In the genomic region with DNA sequence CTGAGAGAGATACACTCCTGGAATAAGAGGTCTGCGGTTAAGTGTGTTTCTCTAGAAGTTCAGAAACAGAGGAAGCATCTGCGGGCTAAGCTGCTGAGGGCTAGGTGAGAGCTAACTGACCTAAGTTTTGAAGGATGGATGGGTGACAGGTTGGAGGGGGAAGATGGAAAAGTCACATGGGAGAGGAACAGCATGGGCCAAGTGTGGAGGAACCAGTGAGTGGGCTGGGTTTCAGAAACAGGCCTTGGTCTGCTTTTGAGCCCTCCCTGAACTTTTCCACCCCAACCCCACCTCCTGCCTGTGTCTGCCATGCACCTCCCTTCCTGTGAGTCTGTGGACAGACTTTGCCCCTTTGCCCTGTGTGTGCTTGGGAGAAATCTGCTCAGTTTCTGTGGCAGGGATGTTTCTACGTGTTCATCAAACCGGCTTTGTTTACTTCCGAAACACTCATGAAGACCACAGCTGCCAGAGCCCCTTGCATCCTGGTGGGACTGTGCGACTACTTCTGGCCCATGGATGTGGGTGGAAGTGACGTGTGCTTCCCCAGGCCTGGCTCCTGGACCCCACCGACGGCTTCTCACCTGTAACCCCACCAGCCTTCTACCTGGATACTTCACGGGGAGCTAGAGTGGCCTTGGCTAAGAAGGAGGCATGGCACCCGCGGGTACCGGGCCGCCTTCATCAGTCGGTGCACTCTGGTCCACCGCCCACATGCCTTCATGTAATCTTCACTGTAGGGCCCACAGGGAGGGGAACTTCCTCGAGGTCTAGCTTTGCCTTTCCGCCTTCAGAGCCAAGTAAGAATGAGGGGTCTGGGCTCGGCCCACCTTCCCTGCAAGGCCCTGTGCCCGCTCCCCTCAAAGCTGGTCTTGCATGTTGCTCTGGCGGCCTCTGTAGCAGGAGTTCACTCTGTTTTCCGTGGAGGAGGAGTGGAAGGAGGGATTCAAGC, we compare ENCODE assay signal across 9 cellular contexts. TPM values are rescaled to one million over a fixed set of nuclear protein-coding genes. Genes with fewer than 3 reads are reported as not detected.
A peak's percentile ranks its signal among the peaks of the same experiment; 100 is the strongest.
DNase-seq lines count a peak whose midpoint lies in the region; ATAC-seq, FAIRE-seq and TF ChIP-seq lines count a peak whose summit lies in the region.
"Had no signal": no experiment of that assay in that cellular context is flagged by ENCODE, and none has a peak within 500 bp of the region (broad histone marks: within the 10 kb centered on the region; RNA-seq: fewer than 3 reads in every experiment).

No MANE protein-coding gene starts in this region.

- peak overlapping the region; percentile 80 to 81 for H3K27ac ChIP-seq in kidney (ENCODE audit: low read depth in 2 of 2, low read length in 2 of 2)
- H3K27ac ChIP-seq in thoracic aorta = peak overlapping the region; percentile 53 to 59
- H3K27ac ChIP-seq in GM23248 = no peak overlapping the region

- ATAC-seq in activated CD8-positive, alpha-beta T cell treated with anti-CD3 and anti-CD28 coated beads, Interleukin-2, amount 10 ng/mL, durations not matched to agents 7 days and 5 days = no peak
- no peak for ATAC-seq in thoracic aorta (ENCODE audit: insufficient number of reproducible peaks, low FRiP score, low read depth)
- no peak for ATAC-seq in HG03432 (IDR thresholded peaks at IDR 0.05; ENCODE audit: unreplicated experiment)

- CTCF ChIA-PET in activated CD8-positive, alpha-beta T cell treated with anti-CD3 and anti-CD28 coated beads, Interleukin-2, amount 10 ng/mL, durations not matched to agents 7 days and 5 days (lab: Charles Lee) = interaction anchor here (0.9 to 10.0 kb wide), 10 partner anchors 14 to 367 kb away, joined by 3 to 105 read pairs (median 6); no protein-coding TSS in a partner anchor

- H3K27me3 ChIP-seq in thoracic aorta (replicated peaks; ENCODE audit: insufficient read depth) = no peaks in the 10 kb centered on the region
- H3K27me3 ChIP-seq in GM23248 (replicated peaks; ENCODE audit: insufficient read depth) = no peaks in the 10 kb centered on the region

- no peaks in the 10 kb centered on the region for H3K9me3 Mint-ChIP-seq in activated CD8-positive, alpha-beta T cell treated with anti-CD3 and anti-CD28 coated beads, Interleukin-2, amount 10 ng/mL, durations not matched to agents 7 days and 5 days (ENCODE audit: insufficient read depth)

- in situ Hi-C loops in GM23248 (cut with MboI) = no loop called here

- no peaks in the 10 kb centered on the region for H4K20me1 ChIP-seq in GM23248 (ENCODE audit: insufficient read depth)

- peak overlapping the region; percentile 70 for H3K27ac Mint-ChIP-seq in activated CD8-positive, alpha-beta T cell treated with anti-CD3 and anti-CD28 coated beads, Interleukin-2, amount 10 ng/mL, durations not matched to agents 7 days and 5 days

- intact Hi-C loops in kidney (cut with DNase I) = no loop called here

- H3K9me2 ChIP-seq in GM23248 (ENCODE audit: insufficient read depth) = no peaks in the 10 kb centered on the region

- peaks cover 32% of the 10 kb centered on the region for H3F3A ChIP-seq in GM23248 (ENCODE audit: insufficient read depth)

- H3K4me1 Mint-ChIP-seq in activated CD8-positive, alpha-beta T cell treated with anti-CD3 and anti-CD28 coated beads, Interleukin-2, amount 10 ng/mL, durations not matched to agents 7 days and 5 days (ENCODE audit: low read depth) = peaks cover 68% of the 10 kb centered on the region

- H3K4me1 ChIP-seq in kidney (ENCODE audit: control insufficient read depth in 1 of 2, insufficient read depth in 1 of 2, low read depth in 1 of 2, low read length in 2 of 2) (peaks cover 8 to 21% of the 10 kb centered on the region in 2 donors), thoracic aorta (ENCODE audit: control insufficient read depth in 1 of 2, low read depth in 2 of 2) (peaks cover 6 to 25% of the 10 kb centered on the region in 2 donors), GM23248 (ENCODE audit: insufficient read depth) (peaks cover 27% of the 10 kb centered on the region)

- peaks cover 29% of the 10 kb centered on the region for H3K79me2 ChIP-seq in GM23248 (ENCODE audit: insufficient read depth)

- H3K9ac ChIP-seq in kidney (ENCODE audit: low read length in 2 of 2) (peak overlapping the region in 1 of 2 donors; percentile 34), GM23248 (no peak overlapping the region)

- peak overlapping the region; percentile 64 for H3K4me3 Mint-ChIP-seq in activated CD8-positive, alpha-beta T cell treated with anti-CD3 and anti-CD28 coated beads, Interleukin-2, amount 10 ng/mL, durations not matched to agents 7 days and 5 days

- H3K36me3 Mint-ChIP-seq in activated CD8-positive, alpha-beta T cell treated with anti-CD3 and anti-CD28 coated beads, Interleukin-2, amount 10 ng/mL, durations not matched to agents 7 days and 5 days (ENCODE audit: low read depth) = peaks cover 9% of the 10 kb centered on the region

- H3K9me3 ChIP-seq in kidney (ENCODE audit: control insufficient read depth in 1 of 2, low read length in 2 of 2) (no peaks in the 10 kb centered on the region), thoracic aorta (no peaks in the 10 kb centered on the region), GM23248 (ENCODE audit: low read depth) (no peaks in the 10 kb centered on the region)

- peak; percentile 33 for DNase-seq in activated T-cell treated with anti-CD3 and anti-CD28 coated beads, Interleukin-2, amount 50 U/mL, for 1 hour
- DNase-seq in activated T-cell treated with anti-CD3 and anti-CD28 coated beads for 4 hours = no peak
- DNase-seq in activated CD8-positive, alpha-beta T cell treated with anti-CD3 and anti-CD28 coated beads, Interleukin-2, amount 10 ng/mL, durations not matched to agents 7 days and 5 days = no peak
- DNase-seq in kidney = no peak
- no peak for DNase-seq in thoracic aorta (ENCODE audit: low spot score)
- DNase-seq in NCI-H2171 treated with DMSO at 0.1 percent for 48 hours (lab: John Stamatoyannopoulos, UW) = no peak
- no peak for DNase-seq in GM23248
- DNase-seq: NCI-H2171 had no signal

- no peak for FAIRE-seq in kidney (lab: Jason Lieb, UNC)

- H3K4me2 ChIP-seq in GM23248 (ENCODE audit: unreplicated experiment) = no peak overlapping the region

- 92 to 95% methylated on average over 21 to 22 of the region's 22 CpGs for WGBS in GM23248 (ENCODE audit: low coverage in 1 of 2, low lambda C conversion rate in 2 of 2, missing lambda C conversion rate in 2 of 2), 2 experiments

- TF ChIP-seq CTCF in kidney (IDR thresholded peaks at IDR 0.05; ENCODE audit: borderline replicate concordance, extremely low read depth, insufficient read depth) = no peak
- no peak for TF ChIP-seq CTCF in thoracic aorta (IDR thresholded peaks at IDR 0.05)

- H2AFZ ChIP-seq in GM23248 = no peak overlapping the region

- peak overlapping the region; percentile 63 to 68 for H3K4me3 ChIP-seq in kidney (ENCODE audit: low read length in 2 of 2)
- no peak overlapping the region for H3K4me3 ChIP-seq in thoracic aorta
- no peak overlapping the region for H3K4me3 ChIP-seq in GM23248

- POLR2A ChIA-PET in activated CD8-positive, alpha-beta T cell treated with anti-CD3 and anti-CD28 coated beads, Interleukin-2, amount 10 ng/mL, durations not matched to agents 7 days and 5 days (lab: Charles Lee) = interaction anchor here (0.8 to 6.0 kb wide), 6 partner anchors 11 to 177 kb away, joined by 3 to 47 read pairs (median 4); partner anchors contain the start of gene ODC1

- H3K36me3 ChIP-seq in kidney (ENCODE audit: control insufficient read depth in 1 of 2, insufficient read depth in 2 of 2, low read length in 2 of 2) = no peaks in the 10 kb centered on the region
- H3K36me3 ChIP-seq in thoracic aorta = no peaks in the 10 kb centered on the region
- no peaks in the 10 kb centered on the region for H3K36me3 ChIP-seq in GM23248 (ENCODE audit: low read depth)

- no peaks in the 10 kb centered on the region for H3K27me3 Mint-ChIP-seq in activated CD8-positive, alpha-beta T cell treated with anti-CD3 and anti-CD28 coated beads, Interleukin-2, amount 10 ng/mL, durations not matched to agents 7 days and 5 days (ENCODE audit: low read depth)

RNA-seq across cellular contexts. Expression of gene HPCAL1, which starts 1.4 kb away (rescaled TPM):
- 10 to 100 TPM; 55.8 to 56.6 TPM for total RNA-seq in activated CD8-positive, alpha-beta T cell treated with anti-CD3 and anti-CD28 coated beads, Interleukin-2, amount 10 ng/mL, durations not matched to agents 7 days and 5 days
- total RNA-seq in kidney (47.3 TPM), thoracic aorta (10 to 100 TPM; 34.6 to 50.2 TPM)
- polyA plus RNA-seq in kidney (ENCODE audit: insufficient read depth, low read depth, low replicate concordance) (121 TPM), GM23248 (2016; fragmentation: Nextera tagmentation; extraction: Ambion mirVana) (58.9 and 59.6 TPM in 2 replicates)
- 36.5 and 65.4 TPM in 2 replicates for total RNA-seq in GM23248 (2014; rRNA removed; shearing (Covaris generic))

Comparison
In these comparisons a context has a peak if more than half of its experiments do, and no peak if none do; other contexts are left out.
1. H3K4me3 ChIP-seq: peak in kidney (2 of 2); none in thoracic aorta (single experiment) and GM23248 (single experiment).